In the genomic region with DNA sequence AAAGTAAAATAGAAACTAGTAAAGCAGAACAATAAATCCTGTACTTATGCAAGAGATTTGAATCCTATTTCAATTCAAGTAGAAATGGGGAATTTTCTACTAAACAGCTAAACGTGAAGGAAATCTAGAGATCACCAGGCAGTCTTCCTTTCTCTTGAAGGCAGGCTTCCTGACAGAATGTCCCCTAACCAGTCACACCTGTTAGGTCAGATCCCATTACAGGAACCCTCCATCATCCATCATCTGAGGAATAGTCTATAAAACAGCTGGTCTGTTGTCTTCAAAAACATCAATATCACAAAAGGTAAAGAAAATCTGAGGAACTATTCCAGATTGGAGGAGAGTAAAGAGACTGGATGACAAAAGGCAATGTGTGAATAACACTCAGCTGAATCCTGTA, we compare ENCODE assay signal across 17 cellular contexts. TPM values are rescaled to one million over a fixed set of nuclear protein-coding genes. Genes with fewer than 3 reads are reported as not detected.
A peak's percentile ranks its signal among the peaks of the same experiment; 100 is the strongest.
DNase-seq lines count a peak whose midpoint lies in the region; ATAC-seq, FAIRE-seq and TF ChIP-seq lines count a peak whose summit lies in the region.
"Had no signal": no experiment of that assay in that cellular context is flagged by ENCODE, and none has a peak within 500 bp of the region (broad histone marks: within the 10 kb centered on the region; RNA-seq: fewer than 3 reads in every experiment).

No MANE protein-coding gene starts in this region.

- no peak for ATAC-seq in GM19351 (IDR thresholded peaks at IDR 0.05; ENCODE audit: unreplicated experiment)
- ATAC-seq in GM21576 (IDR thresholded peaks at IDR 0.05; ENCODE audit: unreplicated experiment), result no peak
- ATAC-seq: Panc1 had no signal

- no peaks in the 10 kb centered on the region for H3K4me1 ChIP-seq in prostate gland (replicated peaks)

- intact Hi-C loops in prostate gland (cut with DNase I), result no loop called here

- H3K27ac ChIP-seq in prostate gland, result no peak overlapping the region
- H3K27ac ChIP-seq: brain microvascular endothelial cell, dorsolateral prefrontal cortex, esophagus squamous epithelium had no signal

- H3K36me3 ChIP-seq in prostate gland, result no peaks in the 10 kb centered on the region
- H3K36me3 ChIP-seq: brain microvascular endothelial cell, esophagus squamous epithelium had no signal

- no peaks in the 10 kb centered on the region for H3K27me3 ChIP-seq in prostate gland (replicated peaks; ENCODE audit: insufficient read depth)
- H3K27me3 ChIP-seq: brain microvascular endothelial cell, dorsolateral prefrontal cortex, esophagus squamous epithelium had no signal

- WGBS in prostate gland, result 22% methylated on average over 1 of the region's 1 CpG

- H3K4me3 ChIP-seq in LNCaP clone FGC (ENCODE audit: low read depth, low read length) (no peak overlapping the region), epithelial cell of esophagus (ENCODE audit: low read length) (no peak overlapping the region), prostate gland (no peak overlapping the region)
- H3K4me3 ChIP-seq: dorsolateral prefrontal cortex, esophagus squamous epithelium had no signal

- no peaks in the 10 kb centered on the region for H3K9me3 ChIP-seq in prostate gland
- H3K9me3 ChIP-seq: esophagus squamous epithelium had no signal

- TF ChIP-seq POLR2A in GM12891 (IDR thresholded peaks at IDR 0.05; ENCODE audit: low read depth, low read length) (no peak), prostate gland (IDR thresholded peaks at IDR 0.05) (no peak)

- TF ChIP-seq CTCF in LNCaP clone FGC (IDR thresholded peaks at IDR 0.05; ENCODE audit: control insufficient read depth, extremely low read depth, insufficient read depth) (no peak), epithelial cell of esophagus (IDR thresholded peaks at IDR 0.05; ENCODE audit: insufficient read depth, low read depth, low read length, missing control alignments) (no peak), prostate gland (IDR thresholded peaks at IDR 0.05) (no peak)

- peak; percentile 43 for FAIRE-seq in GM12891 (lab: Jason Lieb, UNC)

- no peak for DNase-seq in GM12891 (ENCODE audit: insufficient read length, low spot score)
- DNase-seq in LNCaP clone FGC (ENCODE audit: low read depth), result peak; percentile 61
- DNase-seq in epithelial cell of esophagus (ENCODE audit: low read depth), result peak; percentile 72
- peak; percentile 12 for DNase-seq in prostate gland (ENCODE audit: low spot score)
- no peak for DNase-seq in stimulated activated CD4-positive, alpha-beta T cell treated with anti-CD3 and anti-CD28 coated beads, Interleukin-12 subunit alpha, Interleukin-12 subunit beta, amount 100 ng/mL, for 4 hours
- DNase-seq: brain microvascular endothelial cell, DMS153, dorsolateral prefrontal cortex, esophagus squamous epithelium, islet precursor cell, NCI-H1930, NCI-H774, small intestine, SW 1271 had no signal

TF ChIP-seq in GM12891, 5 proteins besides CTCF, POLR2A, EP300 and RAD21:
- TF ChIP-seq POLR2AphosphoS5 (IDR thresholded peaks at IDR 0.05; ENCODE audit: low read depth, low read length) (no peak), PAX5 (IDR thresholded peaks at IDR 0.05; ENCODE audit: insufficient read depth, low read length, severe bottlenecking) (no peak), SPI1 (IDR thresholded peaks at IDR 0.05; ENCODE audit: low read depth, low read length) (no peak), TAF1 (IDR thresholded peaks at IDR 0.05; ENCODE audit: low read depth, low read length) (no peak), POU2F2 (IDR thresholded peaks at IDR 0.05; ENCODE audit: low read depth, low read length) (no peak)
TF ChIP-seq in GM12891: peak in this region for 0.

RNA-seq across cellular contexts. Expression of a gene that starts 23.6 kb away (rescaled TPM):
- polyA plus RNA-seq in GM12891 (2012; ENCODE audit: low read depth, missing spikeins), result 15.1 TPM
- 10 to 100 TPM; 13.9 to 28.4 TPM for total RNA-seq in prostate gland

Comparison
In these comparisons a context has a peak if more than half of its experiments do, and no peak if none do; other contexts are left out.
1. DNase-seq: peak in LNCaP clone FGC (single experiment), epithelial cell of esophagus (single experiment) and prostate gland (single experiment); none in GM12891 (single experiment) and stimulated activated CD4-positive, alpha-beta T cell treated with anti-CD3 and anti-CD28 coated beads, Interleukin-12 subunit alpha, Interleukin-12 subunit beta, amount 100 ng/mL, for 4 hours (single experiment).